ENCODE assay signal across 1 cellular context in genomic region chr9:87683751-87684626, GRCh38.
TF ChIP-seq lines count a peak whose summit lies in the region.

No MANE protein-coding gene starts in this region.

TF ChIP-seq in WTC11, 78 proteins besides CTCF, POLR2A, EP300 and RAD21 (continued from another document):
- TF ChIP-seq CBFB (CRISPR knock-in tag; IDR thresholded peaks at IDR 0.05; ENCODE audit: low read depth): no peak
- TF ChIP-seq, protein P1, sequence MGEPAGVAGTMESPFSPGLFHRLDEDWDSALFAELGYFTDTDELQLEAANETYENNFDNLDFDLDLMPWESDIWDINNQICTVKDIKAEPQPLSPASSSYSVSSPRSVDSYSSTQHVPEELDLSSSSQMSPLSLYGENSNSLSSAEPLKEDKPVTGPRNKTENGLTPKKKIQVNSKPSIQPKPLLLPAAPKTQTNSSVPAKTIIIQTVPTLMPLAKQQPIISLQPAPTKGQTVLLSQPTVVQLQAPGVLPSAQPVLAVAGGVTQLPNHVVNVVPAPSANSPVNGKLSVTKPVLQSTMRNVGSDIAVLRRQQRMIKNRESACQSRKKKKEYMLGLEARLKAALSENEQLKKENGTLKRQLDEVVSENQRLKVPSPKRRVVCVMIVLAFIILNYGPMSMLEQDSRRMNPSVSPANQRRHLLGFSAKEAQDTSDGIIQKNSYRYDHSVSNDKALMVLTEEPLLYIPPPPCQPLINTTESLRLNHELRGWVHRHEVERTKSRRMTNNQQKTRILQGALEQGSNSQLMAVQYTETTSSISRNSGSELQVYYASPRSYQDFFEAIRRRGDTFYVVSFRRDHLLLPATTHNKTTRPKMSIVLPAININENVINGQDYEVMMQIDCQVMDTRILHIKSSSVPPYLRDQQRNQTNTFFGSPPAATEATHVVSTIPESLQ (CRISPR knock-in tag; IDR thresholded peaks at IDR 0.05): no peak
